Comparison of ENCODE assay signal across 8 cellular contexts in genomic region chr1:94540440-94541174, GRCh38. TPM values are rescaled to one million over a fixed set of nuclear protein-coding genes. Genes with fewer than 3 reads are reported as not detected.
DNase-seq lines count a peak whose midpoint lies in the region; ATAC-seq and TF ChIP-seq lines count a peak whose summit lies in the region.

No MANE protein-coding gene starts in this region.

- DNase-seq in HFFc6: no peak
- no peak for DNase-seq in activated CD4-positive, alpha-beta memory T cell treated with anti-CD3 and anti-CD28 coated beads, Interleukin-2, amount 10 ng/mL, durations not matched to agents 7 days and 5 days
- no peak for DNase-seq in right cardiac atrium
- DNase-seq in midbrain (lab: John Stamatoyannopoulos, UW): no peak
- no peak for DNase-seq in NCI-H1436 (lab: John Stamatoyannopoulos, UW)
- no peak for DNase-seq in stimulated activated naive CD4-positive, alpha-beta T cell (lab: John Stamatoyannopoulos, UW)

- H3K27me3 ChIP-seq in right cardiac atrium (ENCODE audit: control insufficient read depth, insufficient read depth) (no peaks in the 10 kb centered on the region), skeletal muscle satellite cell (ENCODE audit: control insufficient read depth, insufficient read depth, low read length) (no peaks in the 10 kb centered on the region)

- H3K4me1 Mint-ChIP-seq in HFFc6 (ENCODE audit: low read depth): peaks cover 86% of the 10 kb centered on the region
- peaks cover 17% of the 10 kb centered on the region for H3K4me1 Mint-ChIP-seq in activated CD4-positive, alpha-beta memory T cell treated with anti-CD3 and anti-CD28 coated beads, Interleukin-2, amount 10 ng/mL, durations not matched to agents 7 days and 5 days

- H3K9ac ChIP-seq in skeletal muscle satellite cell (ENCODE audit: low read depth, low read length): peak overlapping the region; percentile 82

- POLR2A ChIA-PET in activated CD4-positive, alpha-beta memory T cell treated with anti-CD3 and anti-CD28 coated beads, Interleukin-2, amount 10 ng/mL, durations not matched to agents 7 days and 5 days (lab: Charles Lee): no interaction called here

- CTCF ChIA-PET in activated CD4-positive, alpha-beta memory T cell treated with anti-CD3 and anti-CD28 coated beads, Interleukin-2, amount 10 ng/mL, durations not matched to agents 7 days and 5 days (lab: Charles Lee): no interaction called here

- H3K4me1 ChIP-seq in right cardiac atrium (ENCODE audit: control insufficient read depth, insufficient read depth, low read length) (peaks cover 3% of the 10 kb centered on the region), skeletal muscle satellite cell (ENCODE audit: control insufficient read depth, insufficient read depth, low read length) (peaks cover 64% of the 10 kb centered on the region)

- peaks cover 13% of the 10 kb centered on the region for H3K36me3 ChIP-seq in skeletal muscle satellite cell (ENCODE audit: insufficient read depth, low read length)

- peak overlapping the region; percentile 86 for H3K4me2 ChIP-seq in skeletal muscle satellite cell (ENCODE audit: low read length)

- no peak for ATAC-seq in right cardiac atrium
- no peak for ATAC-seq in GM18505 (IDR thresholded peaks at IDR 0.05; ENCODE audit: unreplicated experiment)

- H3K9me3 ChIP-seq in right cardiac atrium (ENCODE audit: control insufficient read depth, low read length) (no peaks in the 10 kb centered on the region), skeletal muscle satellite cell (replicated peaks; ENCODE audit: low read length) (no peaks in the 10 kb centered on the region)

- peaks cover 4% of the 10 kb centered on the region; the same call in 1 of the 2 replicates for H3K27me3 Mint-ChIP-seq in HFFc6 (ENCODE audit: insufficient read depth)
- peaks cover 73% of the 10 kb centered on the region for H3K27me3 Mint-ChIP-seq in activated CD4-positive, alpha-beta memory T cell treated with anti-CD3 and anti-CD28 coated beads, Interleukin-2, amount 10 ng/mL, durations not matched to agents 7 days and 5 days

- H3K4me3 Mint-ChIP-seq in HFFc6: peak overlapping the region; percentile 94
- peak overlapping the region; percentile 59 for H3K4me3 Mint-ChIP-seq in activated CD4-positive, alpha-beta memory T cell treated with anti-CD3 and anti-CD28 coated beads, Interleukin-2, amount 10 ng/mL, durations not matched to agents 7 days and 5 days

- no peak for TF ChIP-seq POLR2A in GM18505 (IDR thresholded peaks at IDR 0.05; ENCODE audit: borderline replicate concordance, extremely low read depth, insufficient read depth, insufficient read length)

- 46% methylated on average over 21 of the region's 21 CpGs for WGBS in right cardiac atrium

- intact Hi-C loops in right cardiac atrium (cut with DNase I): no loop called here

- H3K4me3 ChIP-seq in right cardiac atrium (ENCODE audit: low read length) (peak overlapping the region; percentile 55), skeletal muscle satellite cell (ENCODE audit: low read length) (peak overlapping the region; percentile 77)

- peak overlapping the region; percentile 31 for H3K27ac ChIP-seq in right cardiac atrium (ENCODE audit: low read length)

- peak overlapping the region; percentile 73 for H3K27ac Mint-ChIP-seq in HFFc6
- no peak overlapping the region for H3K27ac Mint-ChIP-seq in activated CD4-positive, alpha-beta memory T cell treated with anti-CD3 and anti-CD28 coated beads, Interleukin-2, amount 10 ng/mL, durations not matched to agents 7 days and 5 days

- peaks cover 8% of the 10 kb centered on the region for H3K9me3 Mint-ChIP-seq in HFFc6
- no peaks in the 10 kb centered on the region for H3K9me3 Mint-ChIP-seq in activated CD4-positive, alpha-beta memory T cell treated with anti-CD3 and anti-CD28 coated beads, Interleukin-2, amount 10 ng/mL, durations not matched to agents 7 days and 5 days

- H3K36me3 Mint-ChIP-seq in HFFc6 (ENCODE audit: low read depth): peaks cover 49% of the 10 kb centered on the region
- H3K36me3 Mint-ChIP-seq in activated CD4-positive, alpha-beta memory T cell treated with anti-CD3 and anti-CD28 coated beads, Interleukin-2, amount 10 ng/mL, durations not matched to agents 7 days and 5 days (ENCODE audit: low read depth): no peaks in the 10 kb centered on the region

- TF ChIP-seq CTCF in HFFc6 (IDR thresholded peaks at IDR 0.05): no peak

RNA-seq across cellular contexts. Expression of gene F3, which starts 1.0 kb away (rescaled TPM):
- total RNA-seq in HFFc6 (2021; fragmentation: NEBNext Ultra II Directional; extraction: Animal tissue kit (Norgen Biotek cat#: 25700)): 100 to 1,000 TPM; 150 to 457 (median 176) TPM
- total RNA-seq in activated CD4-positive, alpha-beta memory T cell treated with anti-CD3 and anti-CD28 coated beads, Interleukin-2, amount 10 ng/mL, durations not matched to agents 7 days and 5 days: under 1 TPM; 0.15 to 0.18 TPM
- total RNA-seq in right cardiac atrium: 10 to 100 TPM; 18.8 to 26.4 (median 20.0) TPM
- polyA plus RNA-seq in right cardiac atrium: 16.7 TPM
- 15.7 and 40.0 TPM in 2 replicates for total RNA-seq in skeletal muscle satellite cell (2012; rRNA removed)

Comparison
In these comparisons a context has a peak if more than half of its experiments do, and no peak if none do; other contexts are left out.
1. RNA of gene F3, which starts 1.0 kb away (total RNA-seq): 150 to 457 TPM in HFFc6 and 18.8 to 26.4 TPM in right cardiac atrium; 0.15 to 0.18 TPM in activated CD4-positive, alpha-beta memory T cell treated with anti-CD3 and anti-CD28 coated beads, Interleukin-2, amount 10 ng/mL, durations not matched to agents 7 days and 5 days; every median in the first group is over 10 times any median in the second.